In genomic region chr16:75248536-75249380, GRCh38 we compare ENCODE assay signal across 12 cellular contexts. TPM values are rescaled to one million over a fixed set of nuclear protein-coding genes. Genes with fewer than 3 reads are reported as not detected.
DNase-seq lines count a peak whose midpoint lies in the region; ATAC-seq and TF ChIP-seq lines count a peak whose summit lies in the region.
"Had no signal": no experiment of that assay in that cellular context is flagged by ENCODE, and none has a peak within 500 bp of the region (broad histone marks: within the 10 kb centered on the region; RNA-seq: fewer than 3 reads in every experiment).

No MANE protein-coding gene starts in this region.

- H3K14ac ChIP-seq in neuronal stem cell (ENCODE audit: low read length), result no peak overlapping the region

- H3K27ac ChIP-seq in heart right ventricle (peak overlapping the region; percentile 91 to 98 (median 96)), esophagus squamous epithelium (peak overlapping the region; percentile 90 to 96 (median 93)), neuronal stem cell (replicated peaks; ENCODE audit: low read length) (no peak overlapping the region), uterus (peak overlapping the region; percentile 97)
- H3K27ac ChIP-seq in CD8-positive, alpha-beta memory T cell (ENCODE audit: low read depth, low read length), result no peak overlapping the region

- H3K4me3 ChIP-seq in heart right ventricle, result peak overlapping the region in 5 of 10 donors; percentile 20 to 99 (median 86)
- peak overlapping the region in 1 of 4 donors; percentile 92 for H3K4me3 ChIP-seq in esophagus squamous epithelium
- H3K4me3 ChIP-seq in neuronal stem cell (ENCODE audit: low read length in 2 of 2), result peak overlapping the region in 1 of 2 donors; percentile 10
- no peak overlapping the region for H3K4me3 ChIP-seq in uterus
- H3K4me3 ChIP-seq in CD8-positive, alpha-beta memory T cell (ENCODE audit: low read length), result no peak overlapping the region

- no peak for ATAC-seq in heart right ventricle
- no peak for ATAC-seq in left ventricle myocardium superior
- ATAC-seq in GM21381 (IDR thresholded peaks at IDR 0.05; ENCODE audit: unreplicated experiment), result no peak

- no peak overlapping the region for H3K4me2 ChIP-seq in neuronal stem cell (ENCODE audit: insufficient read depth, low read length, poor library complexity, severe bottlenecking)

- intact Hi-C loops in heart right ventricle (cut with DNase I), result no loop called here
- intact Hi-C loops in left ventricle myocardium superior (cut with micrococcal nuclease), result no loop called here
- intact Hi-C loops in esophagus squamous epithelium (cut with DNase I), result no loop called here
- intact Hi-C loops in uterus (cut with DNase I; ENCODE audit: low total_unique reads), result no loop called here

- H3K9me3 ChIP-seq in heart right ventricle (no peaks in the 10 kb centered on the region), esophagus squamous epithelium (no peaks in the 10 kb centered on the region), neuronal stem cell (replicated peaks in 1 of 2; ENCODE audit: control insufficient read depth in 2 of 2, insufficient read depth in 1 of 2, low read depth in 1 of 2, low read length in 2 of 2) (no peaks in the 10 kb centered on the region), uterus (no peaks in the 10 kb centered on the region)
- H3K9me3 ChIP-seq in CD8-positive, alpha-beta memory T cell (ENCODE audit: low read length), result no peaks in the 10 kb centered on the region

- peak overlapping the region; percentile 29 for H4K8ac ChIP-seq in neuronal stem cell (ENCODE audit: low read depth, low read length)

- 40 to 43% methylated on average over 17 of the region's 17 CpGs for WGBS in heart right ventricle, 2 donors
- 70% methylated on average over 2 to 12 of the region's 17 CpGs for WGBS in esophagus squamous epithelium, 2 donors
- WGBS in neuronal stem cell (ENCODE audit: extremely low coverage in 2 of 2, insufficient read length in 2 of 2, insufficient replicate concordance in 1 of 2), 2 donors, result no CpG with 5 or more reads among the region's 17 CpGs

- H2BK5ac ChIP-seq in neuronal stem cell (ENCODE audit: low read length), result no peak overlapping the region

- H3K36me3 ChIP-seq in heart right ventricle (peaks cover 0 to under 1% (median 0%) of the 10 kb centered on the region in 9 donors), esophagus squamous epithelium (no peaks in the 10 kb centered on the region), neuronal stem cell (replicated peaks in 1 of 2; ENCODE audit: control insufficient read depth in 2 of 2, insufficient read depth in 2 of 2, low read length in 2 of 2) (peaks cover 0 to 35% of the 10 kb centered on the region in 2 donors), uterus (no peaks in the 10 kb centered on the region)
- H3K36me3 ChIP-seq in CD8-positive, alpha-beta memory T cell (ENCODE audit: insufficient read depth, low read length), result no peaks in the 10 kb centered on the region

- H3K4me1 ChIP-seq in heart right ventricle (peaks cover 74 to 94% (median 90%) of the 10 kb centered on the region in 9 donors), esophagus squamous epithelium (peaks cover 66 to 95% (median 85%) of the 10 kb centered on the region in 3 donors), neuronal stem cell (ENCODE audit: control insufficient read depth in 2 of 2, insufficient read depth in 1 of 2, low read depth in 1 of 2, low read length in 2 of 2) (peaks cover 75 to 80% of the 10 kb centered on the region in 2 donors), uterus (peaks cover 29 to 81% of the 10 kb centered on the region in 2 donors)
- no peaks in the 10 kb centered on the region for H3K4me1 ChIP-seq in CD8-positive, alpha-beta memory T cell (ENCODE audit: insufficient read depth, low read length)

- H4K91ac ChIP-seq in neuronal stem cell (ENCODE audit: low read depth, low read length, poor library complexity), result no peak overlapping the region

- H2AFZ ChIP-seq in neuronal stem cell (ENCODE audit: low read length), result no peak overlapping the region

- peak overlapping the region in 1 of 7 donors; percentile 34 for H3K4me3 Mint-ChIP-seq in CD8-positive, alpha-beta memory T cell

- POLR2A ChIA-PET in CD8-positive, alpha-beta memory T cell (lab: Charles Lee), result no interaction called here

- H3K27me3 ChIP-seq in heart right ventricle (peaks cover 0 to 47% (median 0%) of the 10 kb centered on the region in 7 donors), esophagus squamous epithelium (peaks cover 0 to 31% (median 0%) of the 10 kb centered on the region in 4 donors), neuronal stem cell (ENCODE audit: control insufficient read depth in 3 of 3, insufficient read depth in 3 of 3, low read depth in 1 of 3, low read length in 3 of 3) (no peaks in the 10 kb centered on the region), uterus (no peaks in the 10 kb centered on the region)
- peaks cover 21% of the 10 kb centered on the region for H3K27me3 ChIP-seq in CD8-positive, alpha-beta memory T cell (ENCODE audit: insufficient read depth, low read length, poor library complexity, severe bottlenecking)

- no peak overlapping the region for H2BK15ac ChIP-seq in neuronal stem cell (ENCODE audit: low read length)

- no peak for DNase-seq in heart right ventricle
- DNase-seq in left ventricle myocardium superior, result no peak
- no peak for DNase-seq in esophagus squamous epithelium (lab: John Stamatoyannopoulos, UW)
- no peak for DNase-seq in neuronal stem cell (ENCODE audit: low spot score)
- no peak for DNase-seq in uterus
- DNase-seq in activated CD4-positive, alpha-beta T cell treated with anti-CD3 and anti-CD28 coated beads for 48 hours, result no peak
- DNase-seq in CD8-positive, alpha-beta memory T cell, result no peak
- DNase-seq: effector memory CD4-positive, alpha-beta T cell; kidney glomerular epithelial cell; NCI-H526 treated with DMSO at 0.1 percent for 48 hours had no signal

- peak overlapping the region; percentile 74 for H3K23ac ChIP-seq in neuronal stem cell (ENCODE audit: low read depth, low read length, poor library complexity)

- no peak overlapping the region for H3K9ac ChIP-seq in neuronal stem cell (ENCODE audit: low read depth, low read length, poor library complexity)

- no peak for TF ChIP-seq POLR2A in esophagus squamous epithelium (IDR thresholded peaks at IDR 0.05)
- TF ChIP-seq POLR2A in uterus (IDR thresholded peaks at IDR 0.05), result no peak

- H3K4me1 Mint-ChIP-seq in CD8-positive, alpha-beta memory T cell, result peaks cover 0 to 19% (median 7%) of the 10 kb centered on the region in 3 donors

- H3K4ac ChIP-seq in neuronal stem cell (ENCODE audit: low read length), result no peak overlapping the region

- peak overlapping the region; percentile 48 for H2AK5ac ChIP-seq in neuronal stem cell (ENCODE audit: low read depth, low read length)

- peak overlapping the region; percentile 61 for H3K18ac ChIP-seq in neuronal stem cell (ENCODE audit: low read length)

- H3K27ac Mint-ChIP-seq in CD8-positive, alpha-beta memory T cell, result no peak overlapping the region

- no peaks in the 10 kb centered on the region for H3K36me3 Mint-ChIP-seq in CD8-positive, alpha-beta memory T cell

- H2BK12ac ChIP-seq in neuronal stem cell (ENCODE audit: low read length), result no peak overlapping the region

- peaks cover 39% of the 10 kb centered on the region for H3K79me1 ChIP-seq in neuronal stem cell (ENCODE audit: low read depth, low read length)

- CTCF ChIA-PET in CD8-positive, alpha-beta memory T cell (lab: Charles Lee), result interaction anchor here (1.1 kb wide), 1 partner anchor 50 kb away, joined by 3 read pairs; no protein-coding TSS in a partner anchor

- no peak overlapping the region for H2BK120ac ChIP-seq in neuronal stem cell (ENCODE audit: low read depth, low read length)

- H3K9me3 Mint-ChIP-seq in CD8-positive, alpha-beta memory T cell, result no peaks in the 10 kb centered on the region

- peaks cover 23 to 34% of the 10 kb centered on the region in 2 donors for H3K27me3 Mint-ChIP-seq in CD8-positive, alpha-beta memory T cell

- TF ChIP-seq CTCF in heart right ventricle (IDR thresholded peaks at IDR 0.05) (no peak), esophagus squamous epithelium (IDR thresholded peaks at IDR 0.05) (no peak), uterus (IDR thresholded peaks at IDR 0.05) (no peak)

RNA-seq across cellular contexts. Expression of gene BCAR1, which starts 2.7 kb away (rescaled TPM):
- total RNA-seq in heart right ventricle (10 to 100 TPM; 56.1 to 85.2 (median 72.4) TPM), left ventricle myocardium superior (82.9 TPM), esophagus squamous epithelium (10 to 100 TPM; 26.8 to 51.9 (median 32.1) TPM), uterus (100 to 1,000 TPM in 1 of 4 donors, 10 to 100 TPM in 3; 42.8 to 104 (median 47.2) TPM)
- polyA plus RNA-seq in heart right ventricle, result 10 to 100 TPM; 54.6 to 65.8 TPM
- polyA plus RNA-seq in neuronal stem cell (2013, experiment 1 of 2), result 43.7 TPM
- polyA plus RNA-seq in neuronal stem cell (2013, experiment 2 of 2), result 43.2 TPM
- total RNA-seq in CD8-positive, alpha-beta memory T cell, result under 1 TPM; 0.88 to 0.95 TPM
- polyA plus RNA-seq in CD8-positive, alpha-beta memory T cell, result not detected

RNA-seq across cellular contexts. Expression of gene CTRB1, which starts 30.0 kb away (rescaled TPM):
- total RNA-seq in heart right ventricle (1 to 10 TPM in 7 of 10 donors, not detected in 3; 1.8 to 3.8 (median 2.6) TPM), left ventricle myocardium superior (not detected), esophagus squamous epithelium (not detected), uterus (not detected)
- 1 to 10 TPM in 1 of 2 donors, not detected in 1; 1.0 TPM for polyA plus RNA-seq in heart right ventricle
- 0.06 TPM for polyA plus RNA-seq in neuronal stem cell (2013, experiment 1 of 2)
- polyA plus RNA-seq in neuronal stem cell (2013, experiment 2 of 2), result 0.06 TPM
- total RNA-seq in CD8-positive, alpha-beta memory T cell, result not detected
- polyA plus RNA-seq in CD8-positive, alpha-beta memory T cell, result not detected
- total RNA-seq: urinary bladder had no signal

RNA-seq across cellular contexts. Expression of gene CTRB2, which starts 41.8 kb away (rescaled TPM):
- 1 to 10 TPM in 7 of 10 donors, not detected in 3; 2.0 to 3.8 (median 2.8) TPM for total RNA-seq in heart right ventricle
- polyA plus RNA-seq in heart right ventricle, result under 1 TPM in 1 of 2 donors, not detected in 1; 0.42 TPM
- not detected for total RNA-seq in left ventricle myocardium superior
- not detected for total RNA-seq in esophagus squamous epithelium
- not detected for polyA plus RNA-seq in neuronal stem cell (2013, experiment 1 of 2)
- 0.01 TPM for polyA plus RNA-seq in neuronal stem cell (2013, experiment 2 of 2)
- not detected for total RNA-seq in uterus
- total RNA-seq in CD8-positive, alpha-beta memory T cell, result not detected
- not detected for polyA plus RNA-seq in CD8-positive, alpha-beta memory T cell
- total RNA-seq: urinary bladder had no signal

Comparison
In these comparisons a context has a peak if more than half of its experiments do, and no peak if none do; other contexts are left out.
1. H3K27ac ChIP-seq: peak in heart right ventricle (10 of 10), esophagus squamous epithelium (4 of 4) and uterus (2 of 2); none in neuronal stem cell (single experiment) and CD8-positive, alpha-beta memory T cell (single experiment).
2. RNA of gene BCAR1, which starts 2.7 kb away (total RNA-seq): 82.9 TPM in left ventricle myocardium superior (single experiment), 56.1 to 85.2 TPM in heart right ventricle, 42.8 to 104 TPM in uterus and 26.8 to 51.9 TPM in esophagus squamous epithelium; 0.88 to 0.95 TPM in CD8-positive, alpha-beta memory T cell; every median in the first group is over 10 times any median in the second.